8 cellular contexts compared by ENCODE assay signal in the genomic region with DNA sequence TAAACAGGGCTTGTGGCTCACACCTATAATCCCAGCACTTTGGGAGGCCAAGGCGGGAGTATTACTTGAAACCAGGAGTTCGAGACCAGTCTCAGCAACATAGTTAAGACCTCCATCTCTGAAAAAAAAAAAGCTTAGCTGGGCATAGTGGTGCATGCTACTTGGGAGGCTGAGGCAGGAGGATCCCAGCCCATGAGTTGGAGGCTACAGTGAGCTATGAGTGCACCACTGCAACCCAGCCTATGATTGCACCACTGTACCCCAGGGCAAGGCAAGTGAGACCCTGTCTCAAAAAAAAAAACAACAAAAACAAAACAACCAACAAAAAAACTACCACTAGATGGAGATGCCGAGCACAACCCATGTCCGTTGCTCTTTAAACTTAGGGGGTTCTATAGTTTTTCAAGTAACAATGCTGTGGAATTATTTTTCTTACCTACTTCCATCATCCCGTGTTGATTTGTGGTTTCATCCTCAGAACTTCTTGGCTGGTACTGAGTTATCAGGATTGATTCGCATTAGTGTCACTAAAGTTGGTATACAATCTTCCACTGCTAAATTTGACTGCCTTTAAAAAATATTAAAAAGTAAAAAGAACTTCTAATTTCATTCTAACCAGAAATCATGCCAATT. TPM values are rescaled to one million over a fixed set of nuclear protein-coding genes. Genes with fewer than 3 reads are reported as not detected.
A peak's percentile ranks its signal among the peaks of the same experiment; 100 is the strongest.
DNase-seq lines count a peak whose midpoint lies in the region; ATAC-seq and TF ChIP-seq lines count a peak whose summit lies in the region.

No MANE protein-coding gene starts in this region.

- H3K9me3 Mint-ChIP-seq in activated CD4-positive, alpha-beta T cell treated with anti-CD3 and anti-CD28 coated beads, Interleukin-2, amount 10 ng/mL, durations not matched to agents 24 days and 14 days: peaks cover 4% of the 10 kb centered on the region

- no peaks in the 10 kb centered on the region for H3K36me3 Mint-ChIP-seq in activated CD4-positive, alpha-beta T cell treated with anti-CD3 and anti-CD28 coated beads, Interleukin-2, amount 10 ng/mL, durations not matched to agents 24 days and 14 days (ENCODE audit: low read depth)

- H3K9me3 ChIP-seq in uterus: no peaks in the 10 kb centered on the region

- no peak for TF ChIP-seq POLR2A in uterus (IDR thresholded peaks at IDR 0.05)

- in situ Hi-C loops in KBM-7 (cut with MboI; ENCODE audit: low pct_unique_long_range_greater_than_20kb, low sequenced_read_pairs): no loop called here

- H3K27me3 ChIP-seq in uterus: no peaks in the 10 kb centered on the region

- TF ChIP-seq CTCF in VCaP (conservative IDR thresholded peaks at IDR 0.05): peak; percentile 87
- TF ChIP-seq CTCF in uterus (IDR thresholded peaks at IDR 0.05): peak; percentile 36 to 61 (median 52)

- no peak for ATAC-seq in HG03095 (IDR thresholded peaks at IDR 0.05; ENCODE audit: unreplicated experiment)
- no peak for ATAC-seq in HG02571 (IDR thresholded peaks at IDR 0.05; ENCODE audit: unreplicated experiment)

- peaks cover 3% of the 10 kb centered on the region for H3K27me3 Mint-ChIP-seq in activated CD4-positive, alpha-beta T cell treated with anti-CD3 and anti-CD28 coated beads, Interleukin-2, amount 10 ng/mL, durations not matched to agents 24 days and 14 days

- H3K27ac ChIP-seq in VCaP: peak overlapping the region; percentile 71
- no peak overlapping the region for H3K27ac ChIP-seq in uterus

- H3K4me3 ChIP-seq in uterus: no peak overlapping the region

- peak overlapping the region; percentile 41 for H3K27ac Mint-ChIP-seq in activated CD4-positive, alpha-beta T cell treated with anti-CD3 and anti-CD28 coated beads, Interleukin-2, amount 10 ng/mL, durations not matched to agents 24 days and 14 days

- H3K4me3 Mint-ChIP-seq in activated CD4-positive, alpha-beta T cell treated with anti-CD3 and anti-CD28 coated beads, Interleukin-2, amount 10 ng/mL, durations not matched to agents 24 days and 14 days: no peak overlapping the region

- peak; percentile 79 for DNase-seq in activated CD4-positive, alpha-beta T cell treated with anti-CD3 and anti-CD28 coated beads, Interleukin-2, amount 10 ng/mL, durations not matched to agents 24 days and 14 days
- DNase-seq in activated CD4-positive, alpha-beta T cell treated with anti-CD3 and anti-CD28 coated beads for 48 hours: no peak
- DNase-seq in KBM-7 (peak; percentile 68), inferior parietal cortex (ENCODE audit: extremely low spot score) (peak; percentile 64), uterus (no peak)

- H3K4me1 Mint-ChIP-seq in activated CD4-positive, alpha-beta T cell treated with anti-CD3 and anti-CD28 coated beads, Interleukin-2, amount 10 ng/mL, durations not matched to agents 24 days and 14 days: peaks cover 39% of the 10 kb centered on the region

- no peaks in the 10 kb centered on the region for H3K4me1 ChIP-seq in uterus

- intact Hi-C loops in activated CD4-positive, alpha-beta T cell treated with anti-CD3 and anti-CD28 coated beads, Interleukin-2, amount 10 ng/mL, durations not matched to agents 24 days and 14 days (cut with micrococcal nuclease): loop anchor here (1.0 to 10.0 kb wide), 3 partner anchors 65 to 628 kb away; no protein-coding TSS in a partner anchor
- intact Hi-C loops in uterus (cut with DNase I; ENCODE audit: low total_unique reads): loop anchor here (5.0 kb wide), 1 partner anchor 66 kb away; no protein-coding TSS in a partner anchor

- H3K36me3 ChIP-seq in uterus: no peaks in the 10 kb centered on the region

RNA-seq across cellular contexts. Expression of gene REPIN1, which starts 12.2 kb away (rescaled TPM):
- total RNA-seq in activated CD4-positive, alpha-beta T cell treated with anti-CD3 and anti-CD28 coated beads, Interleukin-2, amount 10 ng/mL, durations not matched to agents 24 days and 14 days: 73.6 and 79.7 TPM in 2 replicates
- 10 to 100 TPM in 3 of 4 donors, 1 to 10 TPM in 1; 9.7 to 80.8 (median 37.9) TPM for total RNA-seq in uterus

RNA-seq across cellular contexts. Expression of gene RARRES2, which starts 15.0 kb away (rescaled TPM):
- not detected in 2 replicates for total RNA-seq in activated CD4-positive, alpha-beta T cell treated with anti-CD3 and anti-CD28 coated beads, Interleukin-2, amount 10 ng/mL, durations not matched to agents 24 days and 14 days
- total RNA-seq in uterus: 100 to 1,000 TPM; 128 to 536 (median 236) TPM

RNA-seq across cellular contexts. Expression of gene ZNF775, which starts 22.7 kb away (rescaled TPM):
- 4.2 and 5.5 TPM in 2 replicates for total RNA-seq in activated CD4-positive, alpha-beta T cell treated with anti-CD3 and anti-CD28 coated beads, Interleukin-2, amount 10 ng/mL, durations not matched to agents 24 days and 14 days
- total RNA-seq in uterus: 1 to 10 TPM in 3 of 4 donors, not detected in 1; 2.0 to 8.4 (median 6.7) TPM

RNA-seq across cellular contexts. Expression of gene ACTR3C, which starts 33.0 kb away (rescaled TPM):
- 7.9 and 11.7 TPM in 2 replicates for total RNA-seq in activated CD4-positive, alpha-beta T cell treated with anti-CD3 and anti-CD28 coated beads, Interleukin-2, amount 10 ng/mL, durations not matched to agents 24 days and 14 days
- 10 to 100 TPM in 2 of 4 donors, 1 to 10 TPM in 2; 2.6 to 13.1 (median 10.3) TPM for total RNA-seq in uterus

RNA-seq across cellular contexts. Expression of gene LRRC61, which starts 33.2 kb away (rescaled TPM):
- total RNA-seq in activated CD4-positive, alpha-beta T cell treated with anti-CD3 and anti-CD28 coated beads, Interleukin-2, amount 10 ng/mL, durations not matched to agents 24 days and 14 days: 26.8 and 27.5 TPM in 2 replicates
- total RNA-seq in uterus: 10 to 100 TPM in 3 of 4 donors, 1 to 10 TPM in 1; 5.9 to 41.2 (median 15.3) TPM

Comparison
In these comparisons a context has a peak if more than half of its experiments do, and no peak if none do; other contexts are left out.
1. DNase-seq: peak in activated CD4-positive, alpha-beta T cell treated with anti-CD3 and anti-CD28 coated beads, Interleukin-2, amount 10 ng/mL, durations not matched to agents 24 days and 14 days (single experiment), KBM-7 (single experiment) and inferior parietal cortex (single experiment); none in activated CD4-positive, alpha-beta T cell treated with anti-CD3 and anti-CD28 coated beads for 48 hours (single experiment) and uterus (0 of 2).
2. RNA of gene RARRES2, which starts 15.0 kb away (total RNA-seq): 128 to 536 TPM in uterus; not detected in activated CD4-positive, alpha-beta T cell treated with anti-CD3 and anti-CD28 coated beads, Interleukin-2, amount 10 ng/mL, durations not matched to agents 24 days and 14 days; every median in the first group is over 100 times any median in the second.